ENCODE assay signal across 8 cellular contexts in genomic region chr7:31735991-31736982, GRCh38. TPM values are rescaled to one million over a fixed set of nuclear protein-coding genes. Genes with fewer than 3 reads are reported as not detected.
DNase-seq lines count a peak whose midpoint lies in the region; ATAC-seq lines count a peak whose summit lies in the region.

No MANE protein-coding gene starts in this region.

- H3K4me1 Mint-ChIP-seq in stimulated activated naive CD8-positive, alpha-beta T cell treated with anti-CD3 and anti-CD28 coated beads, Interleukin-15, amount 100 ng/mL, for 72 hours = no peaks in the 10 kb centered on the region

- no peak overlapping the region for H3K4me3 Mint-ChIP-seq in stimulated activated naive CD8-positive, alpha-beta T cell treated with anti-CD3 and anti-CD28 coated beads, Interleukin-15, amount 100 ng/mL, for 72 hours

- no peak for ATAC-seq in stimulated activated naive CD8-positive, alpha-beta T cell treated with anti-CD3 and anti-CD28 coated beads, Interleukin-15, amount 100 ng/mL, for 72 hours
- no peak for ATAC-seq in HG03039 (IDR thresholded peaks at IDR 0.05; ENCODE audit: unreplicated experiment)

- DNase-seq in stimulated activated CD4-positive, alpha-beta T cell treated with anti-CD3 and anti-CD28 coated beads, Interleukin-1b, Interleukin-23, amount 100 ng/mL, for 48 hours = peak; percentile 6
- DNase-seq in stimulated activated CD4-positive, alpha-beta T cell treated with anti-CD3 and anti-CD28 coated beads, Interleukin-12 subunit alpha, Interleukin-12 subunit beta, amount 100 ng/mL, for 4 hours = no peak
- peak; percentile 58 for DNase-seq in HT1080 (ENCODE audit: low read depth)
- DNase-seq in NCI-H82 treated with DMSO at 0.1 percent for 48 hours (lab: John Stamatoyannopoulos, UW; ENCODE audit: unreplicated experiment) = peak; percentile 69
- DNase-seq in brain pericyte (ENCODE audit: low read depth, low spot score) = peak; percentile 4
- peak; percentile 46 for DNase-seq in iris pigment epithelial cell (ENCODE audit: low read depth)
- peak; percentile 2 to 19 for DNase-seq in stimulated activated naive CD8-positive, alpha-beta T cell treated with anti-CD3 and anti-CD28 coated beads, Interleukin-15, amount 100 ng/mL, for 72 hours

- H3K9me3 Mint-ChIP-seq in stimulated activated naive CD8-positive, alpha-beta T cell treated with anti-CD3 and anti-CD28 coated beads, Interleukin-15, amount 100 ng/mL, for 72 hours = no peaks in the 10 kb centered on the region

- no peaks in the 10 kb centered on the region for H3K27me3 Mint-ChIP-seq in stimulated activated naive CD8-positive, alpha-beta T cell treated with anti-CD3 and anti-CD28 coated beads, Interleukin-15, amount 100 ng/mL, for 72 hours

- H3K27ac Mint-ChIP-seq in stimulated activated naive CD8-positive, alpha-beta T cell treated with anti-CD3 and anti-CD28 coated beads, Interleukin-15, amount 100 ng/mL, for 72 hours = no peak overlapping the region

RNA-seq across cellular contexts. Expression of gene PPP1R17, which starts 49.3 kb away (rescaled TPM):
- total RNA-seq in HT1080 (2014; rRNA removed; shearing (Covaris generic)) = not detected in 2 replicates
- not detected in 2 replicates for polyA plus RNA-seq in HT1080 (2015; cell fraction: cytosol; rRNA removed)
- polyA plus RNA-seq in HT1080 (2015; cell fraction: nucleus; rRNA removed) = not detected in 2 replicates
